Comparison of ENCODE assay signal across 14 cellular contexts in genomic region chr9:20659474-20659962, GRCh38. TPM values are rescaled to one million over a fixed set of nuclear protein-coding genes. Genes with fewer than 3 reads are reported as not detected.
DNase-seq lines count a peak whose midpoint lies in the region; ATAC-seq, FAIRE-seq and TF ChIP-seq lines count a peak whose summit lies in the region.
"Had no signal": no experiment of that assay in that cellular context is flagged by ENCODE, and none has a peak within 500 bp of the region (broad histone marks: within the 10 kb centered on the region; RNA-seq: fewer than 3 reads in every experiment).

No MANE protein-coding gene starts in this region.

- no peak for TF ChIP-seq CTCF in KMS-11 (conservative IDR thresholded peaks at IDR 0.05; ENCODE audit: low read depth, low read length)
- TF ChIP-seq CTCF in K562 (IDR thresholded peaks at IDR 0.05 in 2 of 3, conservative IDR thresholded peaks at IDR 0.05 in 1 of 3; ENCODE audit: insufficient read depth in 2 of 3, low read depth in 1 of 3, low read length in 3 of 3): no peak
- TF ChIP-seq CTCF in neural progenitor cell (IDR thresholded peaks at IDR 0.05): no peak
- no peak for TF ChIP-seq CTCF in foreskin keratinocyte (conservative IDR thresholded peaks at IDR 0.05)

- no peak overlapping the region for H3K4me3 Mint-ChIP-seq in neural progenitor cell
- H3K4me3 Mint-ChIP-seq: activated T-helper 17 cell treated with anti-CD3 and anti-CD28 coated beads, Interleukin-2, amount 50 U/mL, for 72 hours had no signal

- H3K27me3 ChIP-seq in KMS-11 (ENCODE audit: insufficient read depth, low read depth) (no peaks in the 10 kb centered on the region), K562 (ENCODE audit: control insufficient read depth in 2 of 2, insufficient read depth in 2 of 2, low read length in 2 of 2) (no peaks in the 10 kb centered on the region), neural progenitor cell (no peaks in the 10 kb centered on the region), foreskin keratinocyte (no peaks in the 10 kb centered on the region)
- H3K27me3 ChIP-seq: stomach had no signal

- H3K79me2 ChIP-seq in KMS-11 (ENCODE audit: insufficient read depth, low read depth) (peaks cover 46% of the 10 kb centered on the region), K562 (ENCODE audit: control insufficient read depth, insufficient read depth, low read length) (no peaks in the 10 kb centered on the region), neural progenitor cell (ENCODE audit: low read depth) (peaks cover 62% of the 10 kb centered on the region)

- peaks cover 3% of the 10 kb centered on the region for H3K9me3 Mint-ChIP-seq in neural progenitor cell
- H3K9me3 Mint-ChIP-seq: activated T-helper 17 cell treated with anti-CD3 and anti-CD28 coated beads, Interleukin-2, amount 50 U/mL, for 72 hours; CD4-positive, alpha-beta memory T cell; natural killer cell treated with Interleukin-12 subunit alpha and Interleukin-12 subunit beta and Interleukin-15 and Interleukin-18, amount 100 ng/mL, for 72 hours had no signal

- WGBS in K562 (ENCODE audit: insufficient coverage, low coverage, missing lambda C conversion rate): 0% methylated on average over 2 of the region's 2 CpGs

- H3K4me2 ChIP-seq in KMS-11 (peak overlapping the region; percentile 79), K562 (ENCODE audit: insufficient read depth, low read length) (0 out of 2 replicates have a peak overlapping the region, but pooled peaks have one; percentile 41), neural progenitor cell (peak overlapping the region; percentile 94)

- intact Hi-C loops in K562 (cut with micrococcal nuclease): no loop called here

- in situ Hi-C loops in K562 (cut with MboI): no loop called here

- DNase-seq in K562 (ENCODE audit: extremely low read depth in 1 of 4, low spot score in 3 of 4) (no peak), neural progenitor cell (ENCODE audit: low spot score) (no peak), SK-N-DZ (ENCODE audit: low spot score) (no peak), ecto neural progenitor cell (ENCODE audit: low spot score) (no peak), foreskin keratinocyte (no peak)
- DNase-seq: CD4-positive, alpha-beta memory T cell; NCI-H446; stomach had no signal

- CTCF ChIA-PET in K562 (lab: Yijun Ruan, JAX; ENCODE audit: low intra/inter-chr PET ratio): no interaction called here

- no peaks in the 10 kb centered on the region for H3K9me3 ChIP-seq in K562 (replicated peaks; ENCODE audit: control insufficient read depth, insufficient read depth, low read depth, low read length)
- H3K9me3 ChIP-seq in neural progenitor cell (ENCODE audit: low read depth): no peaks in the 10 kb centered on the region
- H3K9me3 ChIP-seq: stomach had no signal

- no peaks in the 10 kb centered on the region for H3K27me3 Mint-ChIP-seq in neural progenitor cell (ENCODE audit: insufficient read depth, low read depth)
- H3K27me3 Mint-ChIP-seq: activated T-helper 17 cell treated with anti-CD3 and anti-CD28 coated beads, Interleukin-2, amount 50 U/mL, for 72 hours had no signal

- H3K4me1 Mint-ChIP-seq in neural progenitor cell: peaks cover 6% of the 10 kb centered on the region
- H3K4me1 Mint-ChIP-seq: activated T-helper 17 cell treated with anti-CD3 and anti-CD28 coated beads, Interleukin-2, amount 50 U/mL, for 72 hours had no signal

- TF ChIP-seq POLR2A in K562 (conservative IDR thresholded peaks at IDR 0.05): no peak

- peak overlapping the region; percentile 92; the same call in 1 of the 2 replicates for H3K9ac ChIP-seq in KMS-11
- no peak overlapping the region for H3K9ac ChIP-seq in K562 (ENCODE audit: insufficient read depth in 1 of 2, low read depth in 2 of 2, low read length in 2 of 2)
- no peak overlapping the region for H3K9ac ChIP-seq in neural progenitor cell

- H3K36me3 ChIP-seq in KMS-11 (ENCODE audit: insufficient read depth) (no peaks in the 10 kb centered on the region), K562 (ENCODE audit: control insufficient read depth, insufficient read depth, low read length) (no peaks in the 10 kb centered on the region), neural progenitor cell (no peaks in the 10 kb centered on the region)
- H3K36me3 ChIP-seq: stomach had no signal

- peak overlapping the region; percentile 64; the same call in 1 of the 2 replicates for H3K4me3 ChIP-seq in GM08714 (ENCODE audit: low read length)
- no peak overlapping the region for H3K4me3 ChIP-seq in KMS-11 (IDR thresholded peaks at IDR 0.05; ENCODE audit: insufficient read depth, low read depth, low read length)
- H3K4me3 ChIP-seq in K562: no peak overlapping the region
- peak overlapping the region; percentile 70 for H3K4me3 ChIP-seq in neural progenitor cell

- H2AFZ ChIP-seq in KMS-11 (ENCODE audit: low read depth) (peak overlapping the region; percentile 50; the same call in 1 of the 2 replicates), K562 (ENCODE audit: low read depth, low read length) (no peak overlapping the region), neural progenitor cell (replicated peaks) (no peak overlapping the region)

- H3F3A ChIP-seq in neural progenitor cell (ENCODE audit: low read depth): peaks cover 33% of the 10 kb centered on the region

- no TSS peak for BruUV-seq in K562 (replicated peaks; lab: Mats Ljungman, UMichigan)

- H3K27ac Mint-ChIP-seq in neural progenitor cell: no peak overlapping the region
- H3K27ac Mint-ChIP-seq: activated T-helper 17 cell treated with anti-CD3 and anti-CD28 coated beads, Interleukin-2, amount 50 U/mL, for 72 hours; natural killer cell treated with Interleukin-12 subunit alpha and Interleukin-12 subunit beta and Interleukin-15 and Interleukin-18, amount 100 ng/mL, for 72 hours had no signal

- H4K20me1 ChIP-seq in KMS-11 (ENCODE audit: insufficient read depth) (no peaks in the 10 kb centered on the region), K562 (replicated peaks; ENCODE audit: control insufficient read depth, insufficient read depth, low read length) (no peaks in the 10 kb centered on the region), neural progenitor cell (ENCODE audit: low read depth) (peaks cover 42% of the 10 kb centered on the region)

- TF ChIP-seq RAD21 in K562 (CRISPR knock-in tag; conservative IDR thresholded peaks at IDR 0.05 in 1 of 2, IDR thresholded peaks at IDR 0.05 in 1 of 2): no peak

- POLR2A ChIA-PET in K562 (lab: Yijun Ruan, JAX): no interaction called here

- no peaks in the 10 kb centered on the region for H3K36me3 Mint-ChIP-seq in neural progenitor cell
- H3K36me3 Mint-ChIP-seq: natural killer cell treated with Interleukin-12 subunit alpha and Interleukin-12 subunit beta and Interleukin-15 and Interleukin-18, amount 100 ng/mL, for 72 hours had no signal

- H3K9me1 ChIP-seq in K562 (ENCODE audit: control insufficient read depth, insufficient read depth, low read length): no peaks in the 10 kb centered on the region

- no peak for ATAC-seq in K562
- no peak for ATAC-seq in HG02798 (IDR thresholded peaks at IDR 0.05; ENCODE audit: poor library complexity, unreplicated experiment)
- no peak for ATAC-seq in foreskin keratinocyte
- ATAC-seq: natural killer cell treated with Interleukin-12 subunit alpha and Interleukin-12 subunit beta and Interleukin-15 and Interleukin-18, amount 100 ng/mL, for 72 hours had no signal

- H3K27ac ChIP-seq in KMS-11 (peak overlapping the region; percentile 90; the same call in 1 of the 2 replicates), K562 (ENCODE audit: extremely low read depth, low read depth, low read length) (no peak overlapping the region), neural progenitor cell (no peak overlapping the region), foreskin keratinocyte (no peak overlapping the region)

- H3K4me1 ChIP-seq in KMS-11 (ENCODE audit: low read depth, poor library complexity, severe bottlenecking): peaks cover 28% of the 10 kb centered on the region
- H3K4me1 ChIP-seq in K562 (replicated peaks in 1 of 2; ENCODE audit: control insufficient read depth in 2 of 2, insufficient read depth in 2 of 2, low read length in 2 of 2): no peaks in the 10 kb centered on the region
- H3K4me1 ChIP-seq in neural progenitor cell: peaks cover 55% of the 10 kb centered on the region
- no peaks in the 10 kb centered on the region for H3K4me1 ChIP-seq in foreskin keratinocyte

- FAIRE-seq in K562 (lab: Jason Lieb, UNC): no peak
- FAIRE-seq: G401.6 had no signal

- no peak for TF ChIP-seq EP300 in K562 (IDR thresholded peaks at IDR 0.05; ENCODE audit: low read length)

RNA-seq across cellular contexts. Expression of gene FOCAD, which starts 24.5 kb away (rescaled TPM):
- 11.6 and 19.4 TPM in 2 replicates for total RNA-seq in K562 (2011; cell fraction: chromatin; rRNA removed; ENCODE audit: low replicate concordance)
- 3.4 and 3.8 TPM in 2 replicates for total RNA-seq in K562 (2011; cell fraction: nucleolus; rRNA removed)
- 5.0 and 9.6 TPM in 2 replicates for total RNA-seq in K562 (2011; cell fraction: nucleoplasm; rRNA removed)
- total RNA-seq in K562 (2014; rRNA removed) (0.20 and 1.6 TPM in 2 replicates), K562 (2014; rRNA removed; fragmentation: Illumina TruSeq; extraction: Trizol) (1.1 and 1.4 TPM in 2 replicates), K562 (2015; rRNA removed; fragmentation: Illumina TruSeq; extraction: Trizol) (0.98 and 1.0 TPM in 2 replicates), K562 (2021) (1.5 and 2.1 TPM in 2 replicates), neural progenitor cell (ENCODE audit: low replicate concordance) (92.9 and 146 TPM in 2 replicates), foreskin keratinocyte (27.5 and 29.3 TPM in 2 replicates)
- polyA plus RNA-seq in K562 (2011; rRNA removed) (1.9 TPM in 2 replicates), K562 (2014; fragmentation: Illumina TruSeq; extraction: Trizol) (0.13 and 0.75 TPM in 2 replicates), K562 (2014; fragmentation: Nextera tagmentation; extraction: Ambion mirVana) (1 to 10 TPM; 2.1 to 2.4 TPM), K562 (2014; rRNA removed) (0.24 and 0.57 TPM in 2 replicates), foreskin keratinocyte (9.1 and 9.9 TPM in 2 replicates)
- 0.04 TPM in 2 replicates for polyA plus RNA-seq in K562 (2011; cell fraction: cytosol; rRNA removed)
- 1.2 and 2.0 TPM in 2 replicates for polyA plus RNA-seq in K562 (2011; cell fraction: nucleus; rRNA removed)
- 1.00 and 3.0 TPM in 2 replicates for polyA plus RNA-seq in K562 (2012)
- 3.8 and 4.3 TPM in 2 replicates for polyA minus RNA-seq in K562 (2011; rRNA and poly(A)+ RNA removed)
- 0.19 and 1.5 TPM in 2 replicates for polyA minus RNA-seq in K562 (2011; cell fraction: cytosol; rRNA and poly(A)+ RNA removed)
- 5.5 and 11.8 TPM in 2 replicates for polyA minus RNA-seq in K562 (2011; cell fraction: nucleus; rRNA and poly(A)+ RNA removed)
- polyA plus RNA-seq in SK-N-DZ (2014; cell fraction: cytosol; rRNA removed): 10.5 and 11.1 TPM in 2 replicates
- 9.0 and 11.6 TPM in 2 replicates for polyA plus RNA-seq in SK-N-DZ (2014; cell fraction: nucleus; rRNA removed)

RNA-seq across cellular contexts. Expression of gene MLLT3, which starts 37.2 kb away (rescaled TPM):
- total RNA-seq in K562 (2011; cell fraction: chromatin; rRNA removed; ENCODE audit: low replicate concordance): not detected in 2 replicates
- not detected in 2 replicates for total RNA-seq in K562 (2011; cell fraction: nucleolus; rRNA removed)
- total RNA-seq in K562 (2011; cell fraction: nucleoplasm; rRNA removed): not detected in 2 replicates
- total RNA-seq in K562 (2014; rRNA removed) (not detected in 2 replicates), K562 (2014; rRNA removed; fragmentation: Illumina TruSeq; extraction: Trizol) (not detected in 2 replicates), K562 (2015; rRNA removed; fragmentation: Illumina TruSeq; extraction: Trizol) (0.18 TPM in 1 of 2 replicates, not detected in the other), K562 (2021) (0.18 and 0.33 TPM in 2 replicates), neural progenitor cell (ENCODE audit: low replicate concordance) (23.8 and 39.1 TPM in 2 replicates), foreskin keratinocyte (11.9 and 16.9 TPM in 2 replicates)
- polyA plus RNA-seq in K562 (2011; rRNA removed) (0.14 and 0.42 TPM in 2 replicates), K562 (2014; fragmentation: Illumina TruSeq; extraction: Trizol) (not detected in 2 replicates), K562 (2014; fragmentation: Nextera tagmentation; extraction: Ambion mirVana) (under 1 TPM; 0.07 to 0.22 TPM), K562 (2014; rRNA removed) (not detected in 2 replicates), foreskin keratinocyte (8.0 and 8.1 TPM in 2 replicates)
- 0.19 TPM in 2 replicates for polyA plus RNA-seq in K562 (2011; cell fraction: cytosol; rRNA removed)
- polyA plus RNA-seq in K562 (2011; cell fraction: nucleus; rRNA removed): not detected in 2 replicates
- polyA plus RNA-seq in K562 (2012): 0.37 TPM in 1 of 2 replicates, not detected in the other
- polyA minus RNA-seq in K562 (2011; rRNA and poly(A)+ RNA removed): 0.27 TPM in 1 of 2 replicates, not detected in the other
- polyA minus RNA-seq in K562 (2011; cell fraction: cytosol; rRNA and poly(A)+ RNA removed): 1.6 TPM in 1 of 2 replicates, not detected in the other
- not detected in 2 replicates for polyA minus RNA-seq in K562 (2011; cell fraction: nucleus; rRNA and poly(A)+ RNA removed)
- polyA plus RNA-seq in SK-N-DZ (2014; cell fraction: cytosol; rRNA removed): 5.4 and 5.5 TPM in 2 replicates
- 2.9 and 6.3 TPM in 2 replicates for polyA plus RNA-seq in SK-N-DZ (2014; cell fraction: nucleus; rRNA removed)

Comparison
In these comparisons a context has a peak if more than half of its experiments do, and no peak if none do; other contexts are left out.
1. H3K4me3 ChIP-seq: peak in GM08714 (single experiment) and neural progenitor cell (single experiment); none in KMS-11 (single experiment) and K562 (single experiment).
2. H3K4me2 ChIP-seq: peak in every context shown above with its lines; median percentile 94 in neural progenitor cell; 79 in KMS-11; 41 in K562.